9 cellular contexts compared by ENCODE assay signal in the genomic region with DNA sequence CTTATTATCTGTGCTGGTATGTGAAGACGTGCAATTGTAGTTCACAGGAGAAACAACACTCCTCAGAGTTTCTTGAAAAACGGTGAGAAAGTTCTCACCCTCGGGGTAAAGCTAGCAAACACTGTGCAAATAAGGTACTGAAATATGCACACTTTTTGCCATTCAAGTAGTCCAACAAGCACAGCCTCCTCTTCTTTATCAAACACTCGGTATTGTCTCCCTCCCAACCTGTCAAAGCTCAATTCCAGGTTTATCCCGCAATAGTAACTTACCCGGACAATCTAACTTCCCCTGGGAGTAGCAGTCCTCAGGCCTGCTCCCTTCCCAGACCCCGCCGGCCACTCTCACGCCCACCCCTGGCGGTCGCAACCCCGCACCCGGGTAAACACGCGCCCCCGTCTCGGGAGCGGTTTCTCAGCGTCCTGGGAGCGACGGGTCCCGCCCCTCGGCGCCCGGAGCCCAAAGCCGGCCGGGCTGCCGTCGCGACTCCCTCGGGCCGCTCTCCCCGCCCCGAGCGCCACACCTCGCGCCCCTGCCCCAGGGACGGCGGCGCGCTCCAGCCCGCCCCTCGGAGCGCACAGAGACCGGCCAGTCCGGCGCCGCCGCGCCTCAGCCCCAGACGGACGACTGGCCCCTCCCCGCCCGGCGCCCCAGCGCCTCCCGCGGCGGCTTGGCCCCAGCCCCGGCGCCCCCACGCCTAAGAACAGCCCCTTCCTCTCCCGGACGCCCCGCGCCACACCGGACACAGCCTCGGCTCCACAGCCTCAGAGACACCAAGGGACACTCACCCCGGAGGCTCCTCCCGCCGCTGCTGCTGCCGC. TPM values are rescaled to one million over a fixed set of nuclear protein-coding genes. Genes with fewer than 3 reads are reported as not detected.
DNase-seq lines count a peak whose midpoint lies in the region; ATAC-seq, FAIRE-seq and TF ChIP-seq lines count a peak whose summit lies in the region.
"Had no signal": no experiment of that assay in that cellular context is flagged by ENCODE, and none has a peak within 500 bp of the region (broad histone marks: within the 10 kb centered on the region; RNA-seq: fewer than 3 reads in every experiment).

No MANE protein-coding gene starts in this region.

- BruUV-seq in PC-3 (replicated peaks; lab: Mats Ljungman, UMichigan): no TSS peak

- POLR2A ChIA-PET in PC-3 (lab: Charles Lee; ENCODE audit: unreplicated experiment): interaction anchor here (0.8 kb wide), 1 partner anchor 74 kb away, joined by 8 read pairs; no protein-coding TSS in a partner anchor

- H2AFZ ChIP-seq in PC-3 (ENCODE audit: low read length) (peak overlapping the region; percentile 55; the same call in 1 of the 2 replicates), astrocyte (ENCODE audit: low read depth, low read length) (peak overlapping the region; percentile 65)

- no peaks in the 10 kb centered on the region for H3K27me3 Mint-ChIP-seq in astrocyte (ENCODE audit: low read depth, unreplicated experiment)

- no peaks in the 10 kb centered on the region for H3K9me3 ChIP-seq in PC-3 (ENCODE audit: low read length)
- no peaks in the 10 kb centered on the region for H3K9me3 ChIP-seq in astrocyte (ENCODE audit: insufficient read depth, low read depth, low read length)

- ATAC-seq in GM18870 (IDR thresholded peaks at IDR 0.05; ENCODE audit: unreplicated experiment): peak; percentile 34
- peak; percentile 56 for ATAC-seq in HG03066 (IDR thresholded peaks at IDR 0.05; ENCODE audit: low read depth, unreplicated experiment)
- peak; percentile 60 for ATAC-seq in PC-3
- peak; percentile 24 for ATAC-seq in sciatic nerve

- H3K9me3 Mint-ChIP-seq in astrocyte (ENCODE audit: unreplicated experiment): no peaks in the 10 kb centered on the region

- H3K27ac Mint-ChIP-seq in astrocyte (ENCODE audit: unreplicated experiment): peak overlapping the region; percentile 86

- peaks cover 17% of the 10 kb centered on the region; the same call in 1 of the 2 replicates for H4K20me1 ChIP-seq in PC-3 (ENCODE audit: low read length)
- H4K20me1 ChIP-seq in astrocyte (ENCODE audit: insufficient read depth, low read length): peaks cover 48% of the 10 kb centered on the region

- H3K27ac ChIP-seq in C4-2B (peak overlapping the region; percentile 92), PC-3 (ENCODE audit: low read length) (peak overlapping the region; percentile 94), astrocyte (ENCODE audit: low read depth, low read length) (peak overlapping the region; percentile 91)

- H3K4me1 ChIP-seq in PC-3 (ENCODE audit: insufficient read depth, low read length) (peaks cover 34% of the 10 kb centered on the region), astrocyte (ENCODE audit: insufficient read depth, low read length) (peaks cover 10% of the 10 kb centered on the region)

- no peak for FAIRE-seq in astrocyte (lab: Jason Lieb, UNC)

- H3K4me3 ChIP-seq in PC-3 (ENCODE audit: low read length) (peak overlapping the region; percentile 97), astrocyte (ENCODE audit: insufficient read depth, low read depth, low read length) (peak overlapping the region; percentile 99)

- intact Hi-C loops in PC-3 (cut with micrococcal nuclease) (no loop called here), sciatic nerve (cut with DNase I) (no loop called here)

- H3K79me2 ChIP-seq in PC-3 (ENCODE audit: low read length): peaks cover 67% of the 10 kb centered on the region
- H3K79me2 ChIP-seq in astrocyte (ENCODE audit: insufficient read depth, low read length): peaks cover 55% of the 10 kb centered on the region

- no peaks in the 10 kb centered on the region for H3K27me3 ChIP-seq in PC-3 (ENCODE audit: low read length)
- no peaks in the 10 kb centered on the region for H3K27me3 ChIP-seq in astrocyte (ENCODE audit: insufficient read depth, low read length)

- H3K4me2 ChIP-seq in PC-3 (ENCODE audit: low read length) (peak overlapping the region; percentile 98), astrocyte (ENCODE audit: low read length) (peak overlapping the region; percentile 98)

- H3K9me2 ChIP-seq in PC-3 (replicated peaks; ENCODE audit: low read length): no peaks in the 10 kb centered on the region

- H3K36me3 Mint-ChIP-seq in astrocyte (ENCODE audit: low read depth, unreplicated experiment): peaks cover 6% of the 10 kb centered on the region

- peak overlapping the region; percentile 95 for H3K4me3 Mint-ChIP-seq in astrocyte (ENCODE audit: unreplicated experiment)

- H3K36me3 ChIP-seq in PC-3 (ENCODE audit: low read depth, low read length) (peaks cover 9% of the 10 kb centered on the region; the same call in 1 of the 2 replicates), astrocyte (ENCODE audit: insufficient read depth, low read length) (no peaks in the 10 kb centered on the region)

- CTCF ChIA-PET in PC-3 (lab: Charles Lee): interaction anchor here (0.5 kb wide), 1 partner anchor 29 kb away, joined by 3 read pairs; no protein-coding TSS in a partner anchor

- H3F3A ChIP-seq in PC-3 (ENCODE audit: low read length, unreplicated experiment): no peaks in the 10 kb centered on the region

- peaks cover 16% of the 10 kb centered on the region for H3K4me1 Mint-ChIP-seq in astrocyte (ENCODE audit: low read depth, unreplicated experiment)

- TF ChIP-seq CTCF in C4-2B (conservative IDR thresholded peaks at IDR 0.05) (no peak), PC-3 (conservative IDR thresholded peaks at IDR 0.05; ENCODE audit: low read depth, low read length) (no peak), astrocyte (IDR thresholded peaks at IDR 0.05; ENCODE audit: insufficient read depth, low read depth, low read length) (no peak)

- DNase-seq in PC-3 (peak; percentile 46), astrocyte (ENCODE audit: low read depth) (peak; percentile 25), hypothalamus (lab: John Stamatoyannopoulos, UW) (peak in 32 of 51 donors; percentile 28 to 82 (median 58)), sciatic nerve (ENCODE audit: low spot score) (peak; percentile 65), NCI-H2196 (lab: John Stamatoyannopoulos, UW; ENCODE audit: unreplicated experiment) (no peak)

- H3K9ac ChIP-seq in PC-3 (ENCODE audit: low read length): peak overlapping the region; percentile 96
- peak overlapping the region; percentile 90 for H3K9ac ChIP-seq in astrocyte (ENCODE audit: low read length)

RNA-seq across cellular contexts. Expression of a gene that starts 0.6 kb away (rescaled TPM):
- total RNA-seq in PC-3 (2014; rRNA removed) (23.2 and 29.8 TPM in 2 replicates), astrocyte (48.1 and 53.2 TPM in 2 replicates), sciatic nerve (40.7 TPM)

RNA-seq across cellular contexts. Expression of a gene that starts 14.7 kb away (rescaled TPM):
- total RNA-seq in PC-3 (2014; rRNA removed) (not detected in 2 replicates), astrocyte (not detected in 2 replicates), sciatic nerve (not detected)
- total RNA-seq: activated CD8-positive, alpha-beta memory T cell treated with anti-CD3 and anti-CD28 coated beads for 36 hours had no signal
